11 cellular contexts compared by ENCODE assay signal in genomic region chr2:136013962-136014361, GRCh38. TPM values are rescaled to one million over a fixed set of nuclear protein-coding genes. Genes with fewer than 3 reads are reported as not detected.
DNase-seq lines count a peak whose midpoint lies in the region; ATAC-seq lines count a peak whose summit lies in the region.
"Had no signal": no experiment of that assay in that cellular context is flagged by ENCODE, and none has a peak within 500 bp of the region (broad histone marks: within the 10 kb centered on the region; RNA-seq: fewer than 3 reads in every experiment).

No MANE protein-coding gene starts in this region.

- intact Hi-C loops in left ventricle myocardium superior (cut with micrococcal nuclease) = no loop called here

- H3K27ac ChIP-seq in BLaER1 (no peak overlapping the region), neuronal stem cell (replicated peaks; ENCODE audit: low read length) (no peak overlapping the region)

- H4K8ac ChIP-seq in neuronal stem cell (ENCODE audit: low read depth, low read length) = no peak overlapping the region

- peak; percentile 21 for DNase-seq in SK-MEL-5 (ENCODE audit: low read depth, low spot score)
- no peak for DNase-seq in left ventricle myocardium superior
- no peak for DNase-seq in neuronal stem cell (ENCODE audit: low spot score)
- no peak for DNase-seq in effector CD8-positive, alpha-beta T cell (lab: John Stamatoyannopoulos, UW)
- no peak for DNase-seq in NCI-H146 treated with DMSO at 0.1 percent for 48 hours (lab: John Stamatoyannopoulos, UW; ENCODE audit: unreplicated experiment)
- DNase-seq in effector CD4-positive, alpha-beta T cell = no peak
- DNase-seq: activated T-cell treated with anti-CD3 and anti-CD28 coated beads, Interleukin-2, amount 50 U/mL, for 24 hours; DMS79 treated with DMSO at 0.1 percent for 48 hours; NCI-H2171 had no signal

- no peak overlapping the region for H2BK12ac ChIP-seq in neuronal stem cell (ENCODE audit: low read length)

- no peak overlapping the region for H2BK15ac ChIP-seq in neuronal stem cell (ENCODE audit: low read length)

- H3K14ac ChIP-seq in neuronal stem cell (ENCODE audit: low read length) = no peak overlapping the region

- no peak overlapping the region for H3K23ac ChIP-seq in neuronal stem cell (ENCODE audit: low read depth, low read length, poor library complexity)

- no peak overlapping the region for H3K18ac ChIP-seq in neuronal stem cell (ENCODE audit: low read length)

- H4K20me1 ChIP-seq in BLaER1 = no peaks in the 10 kb centered on the region

- H3K9ac ChIP-seq in BLaER1 (no peak overlapping the region), neuronal stem cell (ENCODE audit: low read depth, low read length, poor library complexity) (no peak overlapping the region)

- H3K4me2 ChIP-seq in BLaER1 (peak overlapping the region; percentile 42), neuronal stem cell (ENCODE audit: insufficient read depth, low read length, poor library complexity, severe bottlenecking) (no peak overlapping the region)

- peaks cover 10% of the 10 kb centered on the region for H3K9me3 ChIP-seq in BLaER1
- no peaks in the 10 kb centered on the region for H3K9me3 ChIP-seq in neuronal stem cell (replicated peaks in 1 of 2; ENCODE audit: control insufficient read depth in 2 of 2, insufficient read depth in 1 of 2, low read depth in 1 of 2, low read length in 2 of 2)

- H2AFZ ChIP-seq in neuronal stem cell (ENCODE audit: low read length) = peak overlapping the region; percentile 50

- no CpG with 5 or more reads among the region's 4 CpGs for WGBS in neuronal stem cell (ENCODE audit: extremely low coverage in 2 of 2, insufficient read length in 2 of 2, insufficient replicate concordance in 1 of 2), 2 donors

- ATAC-seq in left ventricle myocardium superior (peak; percentile 80), HG03342 (IDR thresholded peaks at IDR 0.05; ENCODE audit: unreplicated experiment) (no peak)

- no peak overlapping the region for H2BK120ac ChIP-seq in neuronal stem cell (ENCODE audit: low read depth, low read length)

- no peak overlapping the region for H3K4ac ChIP-seq in neuronal stem cell (ENCODE audit: low read length)

- no peaks in the 10 kb centered on the region for H3K79me1 ChIP-seq in neuronal stem cell (ENCODE audit: low read depth, low read length)

- H2BK5ac ChIP-seq in neuronal stem cell (ENCODE audit: low read length) = no peak overlapping the region

- H3K27me3 ChIP-seq in BLaER1 (no peaks in the 10 kb centered on the region), neuronal stem cell (ENCODE audit: control insufficient read depth in 3 of 3, insufficient read depth in 3 of 3, low read depth in 1 of 3, low read length in 3 of 3) (no peaks in the 10 kb centered on the region)

- peaks cover 46% of the 10 kb centered on the region for H3K4me1 ChIP-seq in BLaER1
- H3K4me1 ChIP-seq in neuronal stem cell (ENCODE audit: control insufficient read depth in 2 of 2, insufficient read depth in 1 of 2, low read depth in 1 of 2, low read length in 2 of 2) = peaks cover 3 to 8% of the 10 kb centered on the region in 2 donors

- H3K4me3 ChIP-seq in BLaER1 = no peak overlapping the region
- no peak overlapping the region for H3K4me3 ChIP-seq in neuronal stem cell (ENCODE audit: low read length in 2 of 2)

- H3K36me3 ChIP-seq in BLaER1 (peaks cover 4% of the 10 kb centered on the region; the same call in 1 of the 2 replicates), neuronal stem cell (replicated peaks in 1 of 2; ENCODE audit: control insufficient read depth in 2 of 2, insufficient read depth in 2 of 2, low read length in 2 of 2) (no peaks in the 10 kb centered on the region)

- H2AK5ac ChIP-seq in neuronal stem cell (ENCODE audit: low read depth, low read length) = no peak overlapping the region

- no peak overlapping the region for H4K91ac ChIP-seq in neuronal stem cell (ENCODE audit: low read depth, low read length, poor library complexity)

- in situ Hi-C loops in SK-MEL-5 (cut with HindIII; ENCODE audit: low pct_unique_long_range_greater_than_20kb, low sequenced_read_pairs) = no loop called here

RNA-seq across cellular contexts. Expression of gene DARS1, which starts 28.5 kb away (rescaled TPM):
- 127 and 145 TPM in 2 replicates for total RNA-seq in SK-MEL-5 (2014; rRNA removed; shearing (Covaris generic))
- 63.5 and 74.4 TPM in 2 replicates for polyA plus RNA-seq in SK-MEL-5 (2015; cell fraction: cytosol; rRNA removed)
- 40.4 and 46.9 TPM in 2 replicates for polyA plus RNA-seq in SK-MEL-5 (2015; cell fraction: nucleus; rRNA removed)
- total RNA-seq in left ventricle myocardium superior = 62.0 TPM
- 114 TPM for polyA plus RNA-seq in neuronal stem cell (2013, experiment 1 of 2)
- 104 TPM for polyA plus RNA-seq in neuronal stem cell (2013, experiment 2 of 2)
